ENCODE assay signal across 34 cellular contexts in the genomic region with DNA sequence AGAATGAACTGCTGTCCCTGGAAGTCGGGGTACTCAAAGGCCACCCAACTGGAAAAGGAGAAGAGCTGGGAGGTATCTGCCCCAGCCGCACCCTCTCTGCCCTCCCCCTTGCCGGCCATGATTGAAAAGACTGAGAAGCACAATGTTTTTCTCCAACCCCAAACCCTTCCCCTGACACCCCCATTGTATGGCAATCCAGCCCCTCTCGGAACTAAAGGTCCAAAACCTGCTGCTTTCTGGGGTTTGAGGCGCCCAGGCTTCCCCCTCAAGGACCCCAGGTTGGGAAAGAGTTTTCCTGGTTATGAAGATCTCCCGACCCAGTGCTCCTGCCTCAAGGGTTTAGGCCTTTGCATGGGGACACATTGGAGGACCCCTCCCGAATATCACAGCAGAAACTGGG. TPM values are rescaled to one million over a fixed set of nuclear protein-coding genes. Genes with fewer than 3 reads are reported as not detected.
"Had no signal": no experiment of that assay in that cellular context is flagged by ENCODE, and none has a peak within 500 bp of the region (broad histone marks: within the 10 kb centered on the region; RNA-seq: fewer than 3 reads in every experiment).

No MANE protein-coding gene starts in this region.

- H3K4me1 Mint-ChIP-seq: nephron progenitor cell had no signal

- H3K9me3 ChIP-seq: esophagus muscularis mucosa, gastroesophageal sphincter, heart right ventricle, lower lobe of right lung, pancreas, right lobe of liver, stomach, thyroid gland had no signal

- H3K4me3 Mint-ChIP-seq: nephron progenitor cell; stimulated activated effector memory CD8-positive, alpha-beta T cell treated with anti-CD3 and anti-CD28 coated beads, Interleukin-12 subunit alpha, Interleukin-12 subunit beta, amount 100 ng/mL, for 72 hours had no signal

- H3K36me3 ChIP-seq: esophagus muscularis mucosa, gastroesophageal sphincter, heart right ventricle, lower lobe of right lung, pancreas, right lobe of liver, stomach, thyroid gland had no signal

- H3K27ac Mint-ChIP-seq: immature natural killer cell; naive thymus-derived CD8-positive, alpha-beta T cell; nephron progenitor cell; stimulated activated effector memory CD8-positive, alpha-beta T cell treated with anti-CD3 and anti-CD28 coated beads, Interleukin-12 subunit alpha, Interleukin-12 subunit beta, amount 100 ng/mL, for 72 hours had no signal

- H3K36me3 Mint-ChIP-seq: immature natural killer cell; stimulated activated effector memory CD8-positive, alpha-beta T cell treated with anti-CD3 and anti-CD28 coated beads, Interleukin-12 subunit alpha, Interleukin-12 subunit beta, amount 100 ng/mL, for 72 hours had no signal

- H3K9me3 Mint-ChIP-seq: stimulated activated effector memory CD8-positive, alpha-beta T cell treated with anti-CD3 and anti-CD28 coated beads, Interleukin-12 subunit alpha, Interleukin-12 subunit beta, amount 100 ng/mL, for 72 hours had no signal

- H3K4me3 ChIP-seq: right lobe of liver, thyroid gland had no signal

- DNase-seq: effector CD8-positive, alpha-beta T cell; heart right ventricle; hippocampal formation; immature natural killer cell; islet precursor cell; kidney glomerular epithelial cell; left ventricle myocardium superior; lower lobe of right lung; occipital lobe; right lobe of liver; stimulated activated CD4-positive, alpha-beta T cell treated with anti-CD3 and anti-CD28 coated beads, Interleukin-12 subunit alpha, Interleukin-12 subunit beta, amount 100 ng/mL, for 4 hours; stimulated activated CD4-positive, alpha-beta T cell treated with anti-CD3 and anti-CD28 coated beads, Interleukin-1b, Interleukin-23, amount 100 ng/mL, for 48 hours; stimulated activated CD4-positive, alpha-beta T cell treated with anti-CD3 and anti-CD28 coated beads, Interleukin-4, amount 100 ng/mL, for 1 hour; stimulated activated naive CD4-positive, alpha-beta T cell treated with Interleukin-2 at 50 U/mL for 16 hours; stomach; thyroid gland; trophoblast cell had no signal

- H3K4me1 ChIP-seq: foreskin keratinocyte had no signal

- H3K27ac ChIP-seq: esophagus muscularis mucosa, foreskin keratinocyte, gastroesophageal sphincter, heart right ventricle, lower lobe of right lung, pancreas, right lobe of liver, stomach, thyroid gland had no signal

RNA-seq across cellular contexts. Expression of gene CRYBA2, which starts 1.0 kb away (rescaled TPM):
- total RNA-seq: cerebellum; endothelial cell of umbilical vein; epithelial cell of proximal tubule; esophagus muscularis mucosa; fibroblast of lung; foreskin keratinocyte; gastroesophageal sphincter; heart right ventricle; left ventricle myocardium superior; lower lobe of right lung; mesenteric fat pad; myocyte; naive thymus-derived CD8-positive, alpha-beta T cell; occipital lobe; right lobe of liver; smooth muscle cell; subcutaneous adipose tissue; temporal lobe; thyroid gland; urinary bladder had no signal
- polyA plus RNA-seq: endothelial cell of umbilical vein; fibroblast of lung; foreskin keratinocyte; heart right ventricle; immature natural killer cell; naive thymus-derived CD8-positive, alpha-beta T cell; smooth muscle cell; urinary bladder had no signal

RNA-seq across cellular contexts. Expression of gene FEV, which starts 7.2 kb away (rescaled TPM):
- total RNA-seq: cerebellum; endothelial cell of umbilical vein; epithelial cell of proximal tubule; esophagus muscularis mucosa; fibroblast of lung; foreskin keratinocyte; gastroesophageal sphincter; heart right ventricle; left ventricle myocardium superior; lower lobe of right lung; mesenteric fat pad; myocyte; naive thymus-derived CD8-positive, alpha-beta T cell; occipital lobe; right lobe of liver; smooth muscle cell; subcutaneous adipose tissue; temporal lobe; thyroid gland; urinary bladder had no signal
- polyA plus RNA-seq: endothelial cell of umbilical vein; fibroblast of lung; foreskin keratinocyte; heart right ventricle; immature natural killer cell; naive thymus-derived CD8-positive, alpha-beta T cell; smooth muscle cell; urinary bladder had no signal

RNA-seq across cellular contexts. Expression of gene CDK5R2, which starts 32.7 kb away (rescaled TPM):
- total RNA-seq: endothelial cell of umbilical vein; epithelial cell of proximal tubule; foreskin keratinocyte; left ventricle myocardium superior; lower lobe of right lung; mesenteric fat pad; naive thymus-derived CD8-positive, alpha-beta T cell; right lobe of liver; smooth muscle cell; subcutaneous adipose tissue had no signal
- polyA plus RNA-seq: heart right ventricle; immature natural killer cell; naive thymus-derived CD8-positive, alpha-beta T cell had no signal

RNA-seq across cellular contexts. Expression of gene CFAP65, which starts 49.1 kb away (rescaled TPM):
- total RNA-seq: endothelial cell of umbilical vein; esophagus muscularis mucosa; fibroblast of lung; foreskin keratinocyte; gastroesophageal sphincter; heart right ventricle; left ventricle myocardium superior; mesenteric fat pad; naive thymus-derived CD8-positive, alpha-beta T cell; right lobe of liver; smooth muscle cell; subcutaneous adipose tissue; urinary bladder had no signal
- polyA plus RNA-seq: fibroblast of lung, foreskin keratinocyte, heart right ventricle, immature natural killer cell, smooth muscle cell, urinary bladder had no signal
